ENCODE assay signal across 8 cellular contexts in genomic region chr20:57266251-57267157, GRCh38. TPM values are rescaled to one million over a fixed set of nuclear protein-coding genes. Genes with fewer than 3 reads are reported as not detected.
DNase-seq lines count a peak whose midpoint lies in the region; ATAC-seq, FAIRE-seq and TF ChIP-seq lines count a peak whose summit lies in the region.

BMP7 (minus strand) TSS chr20:57266641; CDS start chr20:57266122, 519 bp downstream.

- TF ChIP-seq POLR2A in GM12891 (IDR thresholded peaks at IDR 0.05; ENCODE audit: low read depth, low read length) = no peak

- no peaks in the 10 kb centered on the region for H3K36me3 ChIP-seq in ectodermal cell (ENCODE audit: control insufficient read depth, insufficient read depth, low read length)
- no peaks in the 10 kb centered on the region for H3K36me3 ChIP-seq in mucosa of descending colon (ENCODE audit: low read depth)

- ATAC-seq in mucosa of descending colon = peak; percentile 49
- ATAC-seq in HG03460 (IDR thresholded peaks at IDR 0.05; ENCODE audit: unreplicated experiment) = no peak
- no peak for ATAC-seq in HG02981 (IDR thresholded peaks at IDR 0.05; ENCODE audit: unreplicated experiment)

- DNase-seq in AG20443 (ENCODE audit: low spot score) = peak; percentile 48
- peak; percentile 23 for DNase-seq in M059J (ENCODE audit: low read depth)
- no peak for DNase-seq in mucosa of descending colon
- DNase-seq in GM12891 (ENCODE audit: insufficient read length, low spot score) = no peak
- no peak for DNase-seq in GM10248 (ENCODE audit: extremely low spot score)

- H3K27ac ChIP-seq in ectodermal cell (ENCODE audit: insufficient read depth, low read depth, low read length, poor library complexity, severe bottlenecking) = no peak within 1 kb of the TSS

- H3K4me3 ChIP-seq in ectodermal cell (ENCODE audit: insufficient read depth, low read depth, low read length) = peak within 1 kb of the TSS; percentile 67
- no peak within 1 kb of the TSS for H3K4me3 ChIP-seq in mucosa of descending colon

- H3K4me1 ChIP-seq in ectodermal cell (ENCODE audit: control insufficient read depth, insufficient read depth, low read length) (peaks cover 47% of the 10 kb centered on the region), mucosa of descending colon (ENCODE audit: low read depth) (peaks cover 3% of the 10 kb centered on the region)

- WGBS in ectodermal cell, 2 experiments = 0 to 1% methylated on average over 89 of the region's 89 CpGs

- CTCF ChIA-PET in GM10248 (lab: Yijun Ruan, JAX) = no interaction called here

- POLR2A ChIA-PET in GM10248 (lab: Yijun Ruan, JAX) = no interaction called here

- no peak for FAIRE-seq in GM12891 (lab: Jason Lieb, UNC)

- H3K27me3 ChIP-seq in ectodermal cell (ENCODE audit: control insufficient read depth, insufficient read depth, low read length, poor library complexity, severe bottlenecking) = peaks cover 57% of the 10 kb centered on the region

- H3K9me3 ChIP-seq in ectodermal cell (ENCODE audit: control insufficient read depth, low read length) = no peaks in the 10 kb centered on the region
- no peaks in the 10 kb centered on the region for H3K9me3 ChIP-seq in mucosa of descending colon

- no peak for TF ChIP-seq CTCF in mucosa of descending colon (IDR thresholded peaks at IDR 0.05)
- TF ChIP-seq CTCF in GM10248 (IDR thresholded peaks at IDR 0.05; ENCODE audit: control extremely low read depth, extremely low read depth, low read depth, missing control alignments) = no peak

- intact Hi-C loops in mucosa of descending colon (cut with DNase I, micrococcal nuclease) = no loop called here

TF ChIP-seq in GM12891, 5 proteins besides CTCF, POLR2A, EP300 and RAD21:
- TF ChIP-seq TAF1 (IDR thresholded peaks at IDR 0.05; ENCODE audit: low read depth, low read length) (no peak), POU2F2 (IDR thresholded peaks at IDR 0.05; ENCODE audit: low read depth, low read length) (no peak), PAX5 (IDR thresholded peaks at IDR 0.05; ENCODE audit: insufficient read depth, low read length, severe bottlenecking) (no peak), POLR2AphosphoS5 (IDR thresholded peaks at IDR 0.05; ENCODE audit: low read depth, low read length) (no peak), SPI1 (IDR thresholded peaks at IDR 0.05; ENCODE audit: low read depth, low read length) (no peak)

RNA-seq across cellular contexts. Expression of gene BMP7, which starts in this region (rescaled TPM):
- total RNA-seq in M059J (2014; rRNA removed; shearing (Covaris generic)) = 0.02 and 0.22 TPM in 2 replicates
- 24.1 TPM for polyA plus RNA-seq in ectodermal cell (2013, experiment 1 of 4)
- 23.1 TPM for polyA plus RNA-seq in ectodermal cell (2013, experiment 2 of 4)
- 21.6 TPM for polyA plus RNA-seq in ectodermal cell (2013, experiment 3 of 4)
- polyA plus RNA-seq in ectodermal cell (2013, experiment 4 of 4) = 23.3 TPM
- total RNA-seq in mucosa of descending colon = 1 to 10 TPM; 1.7 to 2.8 (median 2.0) TPM
- not detected for polyA plus RNA-seq in GM12891 (2012; ENCODE audit: low read depth, missing spikeins)

Comparison
In these comparisons a context has a peak if more than half of its experiments do, and no peak if none do; other contexts are left out.
1. Peak in DNase-seq in M059J; RNA of the gene not detected or under 1 TPM.